Comparison of ENCODE assay signal across 12 cellular contexts in genomic region chr18:45248240-45248903, GRCh38.
DNase-seq lines count a peak whose midpoint lies in the region; ATAC-seq and TF ChIP-seq lines count a peak whose summit lies in the region.
"Had no signal": no experiment of that assay in that cellular context is flagged by ENCODE, and none has a peak within 500 bp of the region (broad histone marks: within the 10 kb centered on the region; RNA-seq: fewer than 3 reads in every experiment).

No MANE protein-coding gene starts in this region.

- H3K27ac ChIP-seq in colonic mucosa (peak overlapping the region; percentile 14), lung (ENCODE audit: low read depth in 1 of 2, low read length in 1 of 2) (peak overlapping the region; percentile 49 to 60), stomach smooth muscle (ENCODE audit: low read length) (peak overlapping the region; percentile 47)

- no peak overlapping the region for H3K4me3 ChIP-seq in colonic mucosa
- H3K4me3 ChIP-seq in lung, result no peak overlapping the region
- H3K4me3 ChIP-seq in stomach smooth muscle (ENCODE audit: low read length in 2 of 2), result no peak overlapping the region

- no peak overlapping the region for H3K9ac ChIP-seq in colonic mucosa (ENCODE audit: low read depth in 2 of 2, low read length in 2 of 2)
- no peak overlapping the region for H3K9ac ChIP-seq in stomach smooth muscle (ENCODE audit: low read length in 2 of 2)

- DNase-seq in HS-27A (ENCODE audit: low read depth), result peak; percentile 42
- no peak for DNase-seq in colonic mucosa
- no peak for DNase-seq in lung (ENCODE audit: low spot score)
- DNase-seq in NCI-H82 treated with DMSO at 0.1 percent for 48 hours (lab: John Stamatoyannopoulos, UW; ENCODE audit: unreplicated experiment), result no peak
- DNase-seq in SIG-M5 (lab: John Stamatoyannopoulos, UW), result no peak
- DNase-seq: dermis blood vessel endothelial cell; NCI-H446; stimulated activated CD4-positive, alpha-beta T cell treated with anti-CD3 and anti-CD28 coated beads, Interleukin-12 subunit alpha, Interleukin-12 subunit beta, amount 100 ng/mL, for 4 hours; stimulated activated naive CD4-positive, alpha-beta T cell had no signal

- no peak for TF ChIP-seq CTCF in colonic mucosa (IDR thresholded peaks at IDR 0.05)
- TF ChIP-seq CTCF in lung (IDR thresholded peaks at IDR 0.05; ENCODE audit: control extremely low read depth, extremely low read depth), result no peak

- intact Hi-C loops in colonic mucosa (cut with DNase I), result no loop called here

- H3K36me3 ChIP-seq in colonic mucosa (no peaks in the 10 kb centered on the region), lung (ENCODE audit: control insufficient read depth in 2 of 2, insufficient read depth in 2 of 2, low read length in 2 of 2) (no peaks in the 10 kb centered on the region), stomach smooth muscle (ENCODE audit: control insufficient read depth in 2 of 2, insufficient read depth in 2 of 2, low read length in 2 of 2) (no peaks in the 10 kb centered on the region)

- H3K9me3 ChIP-seq in colonic mucosa, result no peaks in the 10 kb centered on the region
- H3K9me3 ChIP-seq in lung (ENCODE audit: control insufficient read depth in 2 of 2, insufficient read depth in 1 of 2, low read length in 1 of 2), result no peaks in the 10 kb centered on the region
- no peaks in the 10 kb centered on the region for H3K9me3 ChIP-seq in stomach smooth muscle (ENCODE audit: control insufficient read depth in 2 of 2, low read length in 2 of 2)

- 23 to 24% methylated on average over 6 of the region's 6 CpGs for WGBS in lung, 2 donors

- H3K27me3 ChIP-seq in colonic mucosa (no peaks in the 10 kb centered on the region), lung (ENCODE audit: control insufficient read depth, insufficient read depth) (no peaks in the 10 kb centered on the region), stomach smooth muscle (ENCODE audit: control insufficient read depth in 1 of 2, insufficient read depth in 2 of 2, low read length in 2 of 2) (no peaks in the 10 kb centered on the region)

- ATAC-seq in lung (ENCODE audit: insufficient read depth, low FRiP score), result peak; percentile 25
- no peak for ATAC-seq in HG03039 (IDR thresholded peaks at IDR 0.05; ENCODE audit: unreplicated experiment)
- ATAC-seq in GM19035 (IDR thresholded peaks at IDR 0.05; ENCODE audit: unreplicated experiment), result no peak

- no peaks in the 10 kb centered on the region for H3K4me1 ChIP-seq in colonic mucosa
- H3K4me1 ChIP-seq in lung (ENCODE audit: control insufficient read depth in 2 of 2, insufficient read depth in 2 of 2, low read length in 2 of 2), result peaks cover 0 to 12% of the 10 kb centered on the region in 2 donors
- peaks cover 41% of the 10 kb centered on the region for H3K4me1 ChIP-seq in stomach smooth muscle (ENCODE audit: control insufficient read depth, insufficient read depth, low read length)
